8 cellular contexts compared by ENCODE assay signal in the genomic region with DNA sequence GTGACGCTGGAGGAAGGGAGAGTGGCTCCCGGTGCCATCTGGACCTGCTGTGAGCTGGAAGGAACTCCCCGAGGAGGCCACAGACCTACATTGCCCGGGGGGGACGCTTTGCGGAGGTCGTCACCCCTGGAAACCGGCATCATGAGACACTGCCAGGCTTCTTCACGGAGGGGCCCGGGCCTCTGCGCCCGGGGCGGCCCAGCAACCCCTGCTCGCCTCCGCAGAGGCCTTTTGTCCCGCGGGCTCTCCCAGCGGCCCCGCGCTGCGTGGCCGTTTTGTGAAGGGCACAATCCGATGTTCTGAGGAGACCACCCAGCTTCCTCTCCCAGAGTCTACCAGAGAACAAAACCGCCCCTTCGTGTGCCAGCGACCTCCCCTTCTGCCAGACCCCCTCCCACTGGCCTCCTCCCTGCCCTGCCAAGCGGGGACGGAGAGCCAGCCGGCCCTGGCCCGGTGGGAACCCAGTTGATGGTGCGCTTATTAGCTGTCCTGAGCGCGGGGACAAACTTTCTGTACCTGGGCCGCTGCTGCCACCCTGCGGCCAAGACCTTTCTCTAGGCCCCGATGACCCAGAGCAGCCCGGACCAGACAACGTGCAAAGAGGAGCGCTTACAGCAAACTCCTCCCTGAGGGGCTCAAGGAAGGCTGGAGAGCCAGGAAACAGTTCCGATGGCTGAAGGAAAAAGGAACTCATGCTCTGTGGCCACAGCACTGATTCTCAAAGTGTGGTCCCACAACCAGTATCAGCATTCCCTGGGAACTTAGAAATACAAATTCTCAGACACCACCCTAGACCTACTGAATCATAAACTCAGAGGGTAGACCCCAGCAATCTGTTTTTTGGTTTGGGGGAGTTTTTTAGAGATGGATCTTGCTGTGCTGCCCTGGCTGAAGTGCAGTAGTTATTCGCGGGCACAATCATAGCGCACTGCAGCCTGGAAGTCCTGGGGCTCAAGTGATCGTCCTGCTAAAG.
A peak's percentile ranks its signal among the peaks of the same experiment; 100 is the strongest.
DNase-seq lines count a peak whose midpoint lies in the region; ATAC-seq and TF ChIP-seq lines count a peak whose summit lies in the region.

No MANE protein-coding gene starts in this region.

- H3K4me1 Mint-ChIP-seq in chondrocyte (ENCODE audit: low read depth), result peaks cover 32% of the 10 kb centered on the region

- ATAC-seq in GM21423 (IDR thresholded peaks at IDR 0.05; ENCODE audit: unreplicated experiment), result peak; percentile 65

- peaks cover 6% of the 10 kb centered on the region for H3K27me3 Mint-ChIP-seq in chondrocyte (ENCODE audit: low read depth)

- H3K9me3 Mint-ChIP-seq in chondrocyte (ENCODE audit: low read depth), result no peaks in the 10 kb centered on the region

- peak overlapping the region; percentile 50 for H3K4me3 Mint-ChIP-seq in chondrocyte (ENCODE audit: unreplicated experiment)

- H3K36me3 Mint-ChIP-seq in chondrocyte (ENCODE audit: low read depth), result no peaks in the 10 kb centered on the region

- peak; percentile 80 for DNase-seq in ELR (ENCODE audit: low read depth)
- peak; percentile 40 for DNase-seq in HS-5 (ENCODE audit: low read depth)
- DNase-seq in SKM-1 (lab: John Stamatoyannopoulos, UW; ENCODE audit: unreplicated experiment), result peak; percentile 49
- DNase-seq in chondrocyte (ENCODE audit: low spot score), result no peak
- DNase-seq in kidney glomerular epithelial cell (lab: John Stamatoyannopoulos, UW), result peak; percentile 61
- DNase-seq in stimulated activated CD4-positive, alpha-beta T cell treated with anti-CD3 and anti-CD28 coated beads, Interleukin-12 subunit alpha, Interleukin-12 subunit beta, amount 100 ng/mL, for 48 hours (ENCODE audit: low read depth in 2 of 3, low spot score in 1 of 3), result peak; percentile 21 to 36 (median 35)
- DNase-seq in COR-L47 (lab: John Stamatoyannopoulos, UW), result no peak

- peak overlapping the region; percentile 45 for H3K27ac Mint-ChIP-seq in chondrocyte (ENCODE audit: unreplicated experiment)

- peak; percentile 87 for TF ChIP-seq CTCF in chondrocyte (IDR thresholded peaks at IDR 0.05)

Comparison
In these comparisons a context has a peak if more than half of its experiments do, and no peak if none do; other contexts are left out.
1. DNase-seq: peak in ELR (single experiment), HS-5 (single experiment), SKM-1 (single experiment), kidney glomerular epithelial cell (single experiment) and stimulated activated CD4-positive, alpha-beta T cell treated with anti-CD3 and anti-CD28 coated beads, Interleukin-12 subunit alpha, Interleukin-12 subunit beta, amount 100 ng/mL, for 48 hours (3 of 3); none in chondrocyte (single experiment) and COR-L47 (single experiment).